In the genomic region with DNA sequence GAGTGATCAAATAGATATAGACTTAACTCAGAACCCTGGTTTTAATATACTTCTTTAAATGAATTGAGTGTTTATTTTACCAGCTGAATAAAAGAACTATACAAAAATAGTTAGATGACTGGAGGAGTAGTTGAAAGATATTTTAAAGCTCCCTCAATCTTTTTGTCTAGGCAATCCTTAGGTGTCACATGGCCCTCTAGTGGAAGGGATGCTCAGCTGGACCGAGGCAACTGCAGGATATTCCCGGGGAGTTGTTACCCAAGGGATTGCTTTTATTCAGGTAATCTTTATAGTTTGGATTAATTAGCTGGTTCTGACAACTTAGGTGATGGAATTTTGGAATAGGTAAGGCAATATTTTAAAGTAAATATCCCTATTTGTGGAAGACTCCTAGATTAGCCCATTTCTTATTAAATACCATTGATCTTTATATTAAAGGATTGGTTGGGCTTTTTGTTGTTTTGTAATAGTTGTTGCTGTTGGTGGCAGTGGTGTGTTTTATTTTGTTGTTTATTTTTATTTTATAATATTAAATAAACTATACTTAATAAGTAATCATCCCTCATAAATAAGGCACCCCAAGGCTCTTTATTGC, we compare ENCODE assay signal across 7 cellular contexts. TPM values are rescaled to one million over a fixed set of nuclear protein-coding genes. Genes with fewer than 3 reads are reported as not detected.
DNase-seq lines count a peak whose midpoint lies in the region; ATAC-seq and TF ChIP-seq lines count a peak whose summit lies in the region.

No MANE protein-coding gene starts in this region.

- H3K4me1 ChIP-seq in MM.1S (ENCODE audit: low read length) (no peaks in the 10 kb centered on the region), mammary epithelial cell (ENCODE audit: insufficient read depth, low read length) (no peaks in the 10 kb centered on the region), mesenchymal stem cell (ENCODE audit: control insufficient read depth, insufficient read depth, low read depth, low read length) (no peaks in the 10 kb centered on the region)

- no peak overlapping the region for H3K23ac ChIP-seq in mesenchymal stem cell (ENCODE audit: low read length in 2 of 2)

- CTCF ChIA-PET in mammary epithelial cell (lab: Charles Lee; ENCODE audit: low non-redundant PET), result interaction anchor here (0.5 to 0.6 kb wide), 5 partner anchors 14 to 190 kb away, joined by 3 to 6 read pairs (median 3); no protein-coding TSS in a partner anchor

- no peak overlapping the region for H2AFZ ChIP-seq in MM.1S (ENCODE audit: low read length)
- H2AFZ ChIP-seq in mammary epithelial cell (ENCODE audit: low read depth, low read length), result no peak overlapping the region
- no peak overlapping the region for H2AFZ ChIP-seq in mesenchymal stem cell (ENCODE audit: low read depth, low read length)

- H3K36me3 ChIP-seq in MM.1S (replicated peaks; ENCODE audit: insufficient read depth, low read length) (no peaks in the 10 kb centered on the region), mammary epithelial cell (ENCODE audit: insufficient read depth, low read length) (peaks cover 3% of the 10 kb centered on the region), mesenchymal stem cell (ENCODE audit: control insufficient read depth in 1 of 2, insufficient read depth in 2 of 2, low read depth in 1 of 2, low read length in 2 of 2) (peaks cover 3 to 33% of the 10 kb centered on the region in 2 experiments)

- H3K18ac ChIP-seq in mesenchymal stem cell (ENCODE audit: low read depth in 1 of 2, low read length in 2 of 2), result no peak overlapping the region

- no peaks in the 10 kb centered on the region; the same call in 1 of the 2 replicates for H3F3A ChIP-seq in MM.1S (ENCODE audit: insufficient read depth, low read length)

- H3K27ac ChIP-seq in MM.1S (ENCODE audit: low read length) (no peak overlapping the region), mammary epithelial cell (ENCODE audit: insufficient read depth, low read depth, low read length) (no peak overlapping the region), mesenchymal stem cell (ENCODE audit: low read length, poor library complexity, severe bottlenecking) (no peak overlapping the region)

- H3K9ac ChIP-seq in MM.1S (ENCODE audit: low read length), result no peak overlapping the region
- no peak overlapping the region for H3K9ac ChIP-seq in mammary epithelial cell (ENCODE audit: insufficient read depth, low read length)
- H3K9ac ChIP-seq in mesenchymal stem cell (ENCODE audit: low read length), result no peak overlapping the region

- H2AK5ac ChIP-seq in mesenchymal stem cell (ENCODE audit: low read length, severe bottlenecking), result no peak overlapping the region

- H2BK15ac ChIP-seq in mesenchymal stem cell (ENCODE audit: low read depth, poor library complexity, severe bottlenecking), result no peak overlapping the region

- H4K20me1 ChIP-seq in MM.1S (ENCODE audit: insufficient read depth, low read length) (no peaks in the 10 kb centered on the region), mammary epithelial cell (ENCODE audit: insufficient read depth, low read length) (no peaks in the 10 kb centered on the region)

- H3K4me3 ChIP-seq in MM.1S (ENCODE audit: low read length) (no peak overlapping the region), mammary epithelial cell (replicated peaks in 1 of 3; ENCODE audit: insufficient read depth in 1 of 3, low read depth in 2 of 3, low read length in 3 of 3) (no peak overlapping the region), mesenchymal stem cell (ENCODE audit: insufficient read depth in 1 of 2, low read depth in 1 of 2, low read length in 2 of 2) (no peak overlapping the region)

- H2BK5ac ChIP-seq in mesenchymal stem cell (ENCODE audit: low read depth, low read length, poor library complexity, severe bottlenecking), result no peak overlapping the region

- DNase-seq in GM10266 (ENCODE audit: extremely low spot score), result no peak
- DNase-seq in MM.1S, result no peak
- DNase-seq in mammary epithelial cell, result peak; percentile 29
- DNase-seq in mesenchymal stem cell, result peak; percentile 40

- no peak overlapping the region for H4K91ac ChIP-seq in mesenchymal stem cell (ENCODE audit: low read length)

- H3K27me3 ChIP-seq in MM.1S (replicated peaks; ENCODE audit: insufficient read depth, low read length) (no peaks in the 10 kb centered on the region), mammary epithelial cell (ENCODE audit: insufficient read depth, low read length) (no peaks in the 10 kb centered on the region), mesenchymal stem cell (ENCODE audit: control insufficient read depth in 1 of 2, insufficient read depth in 1 of 2, low read length in 2 of 2) (no peaks in the 10 kb centered on the region)

- BruUV-seq in mammary epithelial cell (replicated peaks; lab: Mats Ljungman, UMichigan), result no TSS peak

- H3K4ac ChIP-seq in mesenchymal stem cell (ENCODE audit: low read depth in 1 of 2, low read length in 2 of 2), result no peak overlapping the region

- dilution Hi-C loops in mammary epithelial cell (cut with HindIII; ENCODE audit: low sequenced_read_pairs), result no loop called here

- peaks cover 6% of the 10 kb centered on the region for H3K79me1 ChIP-seq in mesenchymal stem cell (replicated peaks; ENCODE audit: low read length, poor library complexity, severe bottlenecking)

- H4K8ac ChIP-seq in mesenchymal stem cell (ENCODE audit: low read length), result no peak overlapping the region

- H3K9me3 ChIP-seq in MM.1S (replicated peaks; ENCODE audit: insufficient read depth, low read length) (no peaks in the 10 kb centered on the region), mammary epithelial cell (replicated peaks; ENCODE audit: insufficient read depth, low read length) (no peaks in the 10 kb centered on the region), mesenchymal stem cell (ENCODE audit: control insufficient read depth, low read length) (no peaks in the 10 kb centered on the region)

- no peak overlapping the region for H3K4me2 ChIP-seq in MM.1S (ENCODE audit: low read depth, low read length)
- no peak overlapping the region for H3K4me2 ChIP-seq in mammary epithelial cell (ENCODE audit: insufficient read depth, low read depth, low read length)
- no peak overlapping the region for H3K4me2 ChIP-seq in mesenchymal stem cell (ENCODE audit: low read length, poor library complexity, severe bottlenecking)

- H3K79me2 ChIP-seq in MM.1S (ENCODE audit: low read length) (no peaks in the 10 kb centered on the region), mammary epithelial cell (ENCODE audit: insufficient read depth, low read length) (no peaks in the 10 kb centered on the region)

- in situ Hi-C loops in mammary epithelial cell (cut with MboI; ENCODE audit: low sequenced_read_pairs in 2 of 2), result no loop called here

- no peaks in the 10 kb centered on the region for H3K9me2 ChIP-seq in MM.1S (replicated peaks; ENCODE audit: insufficient read depth, low read length)

- 14% methylated on average over 2 of the region's 2 CpGs for WGBS in mammary epithelial cell (ENCODE audit: low coverage, missing lambda C conversion rate)
- 19% methylated on average over 2 of the region's 2 CpGs for WGBS in mesenchymal stem cell

- ATAC-seq in GM21447 (IDR thresholded peaks at IDR 0.05; ENCODE audit: unreplicated experiment) (no peak), GM18511 (IDR thresholded peaks at IDR 0.05; ENCODE audit: unreplicated experiment) (no peak), GM18520 (IDR thresholded peaks at IDR 0.05; ENCODE audit: unreplicated experiment) (no peak)

- no peak overlapping the region for H2BK120ac ChIP-seq in mesenchymal stem cell (ENCODE audit: low read depth, low read length)

- no peak overlapping the region for H3K14ac ChIP-seq in mesenchymal stem cell (ENCODE audit: low read length in 2 of 2)

- intact Hi-C loops in mammary epithelial cell (cut with micrococcal nuclease), result loop anchor here (1.0 to 2.0 kb wide), 4 partner anchors 30 to 200 kb away; no protein-coding TSS in a partner anchor

- H2BK12ac ChIP-seq in mesenchymal stem cell (ENCODE audit: low read length in 2 of 2), result no peak overlapping the region

- TF ChIP-seq CTCF in GM10266 (IDR thresholded peaks at IDR 0.05; ENCODE audit: control insufficient read depth, insufficient read depth, low read depth, missing control alignments) (peak; percentile 16), MM.1S (IDR thresholded peaks at IDR 0.05; ENCODE audit: low read length) (peak; percentile 29), mammary epithelial cell (conservative IDR thresholded peaks at IDR 0.05 in 1 of 2, IDR thresholded peaks at IDR 0.05 in 1 of 2; ENCODE audit: extremely low read depth in 1 of 2, insufficient read depth in 1 of 2, low read depth in 1 of 2, low read length in 2 of 2) (peak; percentile 74)

RNA-seq across cellular contexts. Expression of a gene that starts 57.1 kb away (rescaled TPM):
- 10 to 100 TPM; 22.8 to 37.5 TPM for total RNA-seq in mammary epithelial cell
- 8.3 TPM for polyA plus RNA-seq in mammary epithelial cell
- 27.3 TPM for polyA minus RNA-seq in mammary epithelial cell
- 9.1 TPM for polyA plus RNA-seq in mesenchymal stem cell (2013, experiment 1 of 2)
- 8.4 TPM for polyA plus RNA-seq in mesenchymal stem cell (2013, experiment 2 of 2)

RNA-seq across cellular contexts. Expression of a gene that starts 57.8 kb away (rescaled TPM):
- 10 to 100 TPM; 21.0 to 45.9 TPM for total RNA-seq in mammary epithelial cell
- 41.8 TPM for polyA plus RNA-seq in mammary epithelial cell
- polyA minus RNA-seq in mammary epithelial cell, result 18.7 TPM
- 26.6 TPM for polyA plus RNA-seq in mesenchymal stem cell (2013, experiment 1 of 2)
- 27.7 TPM for polyA plus RNA-seq in mesenchymal stem cell (2013, experiment 2 of 2)

Comparison
In these comparisons a context has a peak if more than half of its experiments do, and no peak if none do; other contexts are left out.
1. DNase-seq: peak in mammary epithelial cell (single experiment) and mesenchymal stem cell (single experiment); none in GM10266 (single experiment) and MM.1S (single experiment).
2. CTCF ChIP-seq: peak in every context shown above with its lines; median percentile 74 in mammary epithelial cell; 29 in MM.1S; 16 in GM10266.